ENCODE assay signal across 22 cellular contexts in genomic region chr12:79364197-79364596, GRCh38.
DNase-seq lines count a peak whose midpoint lies in the region; ATAC-seq, FAIRE-seq and TF ChIP-seq lines count a peak whose summit lies in the region.
"Had no signal": no experiment of that assay in that cellular context is flagged by ENCODE, and none has a peak within 500 bp of the region (broad histone marks: within the 10 kb centered on the region; RNA-seq: fewer than 3 reads in every experiment).

No MANE protein-coding gene starts in this region.

- TF ChIP-seq RAD21 in GM12878 (IDR thresholded peaks at IDR 0.05; ENCODE audit: insufficient read depth, low read depth, low read length) = no peak

- POLR2A ChIA-PET in GM12878 (lab: Charles Lee) = no interaction called here

- H2AK5ac ChIP-seq in mesendoderm (ENCODE audit: low read length) = no peak overlapping the region

- 0 out of 2 replicates have a peak overlapping the region, but pooled peaks have one; percentile 54 for H3K27ac Mint-ChIP-seq in GM23338

- H3K36me3 ChIP-seq in GM23338 (ENCODE audit: insufficient read depth) = no peaks in the 10 kb centered on the region
- H3K36me3 ChIP-seq in GM12878 (ENCODE audit: control insufficient read depth in 2 of 2, insufficient read depth in 2 of 2, low read length in 1 of 2) = no peaks in the 10 kb centered on the region
- H3K36me3 ChIP-seq in mesendoderm (ENCODE audit: control insufficient read depth, insufficient read depth, low read length) = no peaks in the 10 kb centered on the region

- RAD21 ChIA-PET in GM12878 (lab: Charles Lee; ENCODE audit: unreplicated experiment) = no interaction called here

- CTCF ChIA-PET in GM12878 (lab: Yijun Ruan, JAX) = interaction anchor here (0.7 kb wide), 1 partner anchor 1148 kb away, joined by 3 read pairs; no protein-coding TSS in a partner anchor

- BruUV-seq in GM12878 (replicated peaks; lab: Mats Ljungman, UMichigan) = no TSS peak

- no peak overlapping the region for H3K23ac ChIP-seq in mesendoderm (ENCODE audit: low read length)

- H3K9me3 ChIP-seq in GM12878 (replicated peaks; ENCODE audit: control insufficient read depth, insufficient read depth, low read length) = no peaks in the 10 kb centered on the region

- H3K27me3 ChIP-seq in GM23338 (ENCODE audit: insufficient read depth) = no peaks in the 10 kb centered on the region
- H3K27me3 ChIP-seq in GM12878 (replicated peaks in 1 of 2; ENCODE audit: control insufficient read depth in 2 of 2, insufficient read depth in 2 of 2, low read length in 1 of 2) = no peaks in the 10 kb centered on the region
- no peaks in the 10 kb centered on the region for H3K27me3 ChIP-seq in mesendoderm (ENCODE audit: insufficient read depth, low read length, poor library complexity)

- in situ Hi-C loops in GM12878 (cut with MboI) = no loop called here

- ATAC-seq in GM23338 (no peak), GM12878 (peak; percentile 41), HG02759 (IDR thresholded peaks at IDR 0.05; ENCODE audit: unreplicated experiment) (no peak)
- ATAC-seq: HepG2 had no signal

- H3K79me2 ChIP-seq in GM23338 (replicated peaks; ENCODE audit: insufficient read depth) = no peaks in the 10 kb centered on the region
- H3K79me2 ChIP-seq in GM12878 (ENCODE audit: control insufficient read depth, insufficient read depth, low read length) = no peaks in the 10 kb centered on the region
- H3K79me2 ChIP-seq in mesendoderm (ENCODE audit: control insufficient read depth, insufficient read depth, low read length) = no peaks in the 10 kb centered on the region

- H4K20me1 ChIP-seq in GM23338 (replicated peaks; ENCODE audit: insufficient read depth) (0 out of 2 replicates have a peak, but pooled peaks cover 3% of the 10 kb centered on the region), GM12878 (ENCODE audit: control insufficient read depth, insufficient read depth) (no peaks in the 10 kb centered on the region)

- H3K79me1 ChIP-seq in mesendoderm (ENCODE audit: low read length) = no peaks in the 10 kb centered on the region

- WGBS in GM12878 (ENCODE audit: insufficient coverage, insufficient replicate concordance, low lambda C conversion rate, missing lambda C conversion rate) = 75% methylated on average over 4 of the region's 4 CpGs
- WGBS in mesendoderm (ENCODE audit: extremely low coverage, insufficient coverage, low lambda C conversion rate) = no CpG with 5 or more reads among the region's 4 CpGs

- H3K56ac ChIP-seq in mesendoderm (ENCODE audit: low read length) = no peak overlapping the region

- H3K4me1 ChIP-seq in GM23338 (ENCODE audit: insufficient read depth) = peaks cover 12% of the 10 kb centered on the region; the same call in 1 of the 2 replicates
- no peaks in the 10 kb centered on the region for H3K4me1 ChIP-seq in GM12878 (ENCODE audit: control insufficient read depth, insufficient read depth, low read length)
- H3K4me1 ChIP-seq in mesendoderm (ENCODE audit: control insufficient read depth, low read depth, low read length) = no peaks in the 10 kb centered on the region

- no peaks in the 10 kb centered on the region for H3K9me2 ChIP-seq in GM23338 (ENCODE audit: insufficient read depth)

- H3K4me1 Mint-ChIP-seq in GM23338 = peaks cover 25% of the 10 kb centered on the region

- H3K4me3 Mint-ChIP-seq in GM23338 = no peak overlapping the region

- no peak overlapping the region for H3K18ac ChIP-seq in mesendoderm (ENCODE audit: low read length)

- no peak for DNase-seq in GM23338 (ENCODE audit: low spot score)
- peak; percentile 80 for DNase-seq in OCI-M1 (lab: John Stamatoyannopoulos, UW)
- no peak for DNase-seq in GM12878 (ENCODE audit: low read depth, low spot score)
- DNase-seq in mesendoderm = peak; percentile 8
- DNase-seq in activated CD4-positive, alpha-beta T cell treated with anti-CD3 and anti-CD28 coated beads, Interleukin-2, amount 50 U/mL, for 48 hours = no peak
- DNase-seq in AG08396 (ENCODE audit: low spot score) = no peak
- DNase-seq: ACHN, GOT3, KBM-7, MV-4-11, NCI-H1105, NCI-H1436 treated with DMSO at 0.1 percent for 48 hours, NCI-H187 treated with DMSO at 0.1 percent for 48 hours, NCI-H2107, NCI-H69, SIG-M5 had no signal

- H3F3A ChIP-seq in GM23338 (replicated peaks; ENCODE audit: low read depth) = no peaks in the 10 kb centered on the region

- H3K9me3 Mint-ChIP-seq in GM23338 = no peaks in the 10 kb centered on the region

- no peak for TF ChIP-seq POLR2A in GM12878 (IDR thresholded peaks at IDR 0.05; ENCODE audit: low read depth, low read length)

- H2BK15ac ChIP-seq in mesendoderm (replicated peaks; ENCODE audit: low read depth) = no peak overlapping the region

- no peak overlapping the region for H3K4ac ChIP-seq in mesendoderm (ENCODE audit: low read depth, low read length)

- no peak overlapping the region for H3K9ac ChIP-seq in GM12878 (ENCODE audit: control insufficient read depth, insufficient read depth, low read length)
- H3K9ac ChIP-seq in mesendoderm (ENCODE audit: low read length) = no peak overlapping the region

- no peak overlapping the region for H2BK120ac ChIP-seq in mesendoderm (ENCODE audit: low read depth, low read length)

- H3K27me3 Mint-ChIP-seq in GM23338 (ENCODE audit: insufficient read depth, low read depth, poor library complexity) = no peaks in the 10 kb centered on the region

- no peak overlapping the region for H4K5ac ChIP-seq in mesendoderm (ENCODE audit: low read length)

- H3K27ac ChIP-seq in GM23338 (ENCODE audit: low read depth) = no peak overlapping the region
- H3K27ac ChIP-seq in GM12878 (ENCODE audit: control insufficient read depth, insufficient read depth) = no peak overlapping the region
- H3K27ac ChIP-seq in mesendoderm (ENCODE audit: low read depth, low read length) = no peak overlapping the region
- H3K27ac ChIP-seq: SK-N-MC had no signal

- H3K36me3 Mint-ChIP-seq in GM23338 (ENCODE audit: low read depth) = 0 out of 3 replicates have a peak, but pooled peaks cover 6% of the 10 kb centered on the region

- no peak overlapping the region for H4K8ac ChIP-seq in mesendoderm (ENCODE audit: low read depth, low read length)

- SMC1A ChIA-PET in GM12878 (lab: Charles Lee; ENCODE audit: uncharacterized antibody, unreplicated experiment) = interaction anchor here (0.7 kb wide), 1 partner anchor 22 kb away, joined by 4 read pairs; no protein-coding TSS in a partner anchor

- no peak overlapping the region for H3K4me2 ChIP-seq in GM23338
- no peak overlapping the region for H3K4me2 ChIP-seq in GM12878 (ENCODE audit: control insufficient read depth, insufficient read depth)
- no peak overlapping the region for H3K4me2 ChIP-seq in mesendoderm (ENCODE audit: low read length)

- TF ChIP-seq CTCF in GM23338 (conservative IDR thresholded peaks at IDR 0.05; ENCODE audit: low read depth in 2 of 2) (no peak), GM12878 (IDR thresholded peaks at IDR 0.05 in 2 of 3, conservative IDR thresholded peaks at IDR 0.05 in 1 of 3; ENCODE audit: control insufficient read depth in 2 of 3, extremely low read depth in 1 of 3, insufficient read depth in 1 of 3, low read depth in 3 of 3, low read length in 3 of 3) (no peak)

- intact Hi-C loops in GM12878 (cut with micrococcal nuclease; ENCODE audit: unreplicated experiment) = no loop called here

- no peak for TF ChIP-seq EP300 in GM12878 (IDR thresholded peaks at IDR 0.05; ENCODE audit: borderline replicate concordance in 1 of 2, control insufficient read depth in 1 of 2, low read depth in 2 of 2, low read length in 2 of 2)

- H3K4me3 ChIP-seq in GM23338 (no peak overlapping the region), GM12878 (no peak overlapping the region), mesendoderm (ENCODE audit: low read length) (no peak overlapping the region)
- H3K4me3 ChIP-seq: SK-N-MC had no signal

- H2BK5ac ChIP-seq in mesendoderm (ENCODE audit: low read length) = no peak overlapping the region

- no peak overlapping the region for H2AFZ ChIP-seq in GM23338
- H2AFZ ChIP-seq in GM12878 (ENCODE audit: control insufficient read depth, low read depth, low read length) = no peak overlapping the region

- no peak for FAIRE-seq in GM12878 (lab: Jason Lieb, UNC)
- FAIRE-seq: D721Med, GM18507, HepG2, RCC 7860 had no signal

TF ChIP-seq in GM12878, 131 proteins besides CTCF, POLR2A, EP300 and RAD21 (continues in another document):
- TF ChIP-seq SMC3 (IDR thresholded peaks at IDR 0.05; ENCODE audit: borderline replicate concordance, low read length) (no peak), ZBTB4 (CRISPR knock-in tag; IDR thresholded peaks at IDR 0.05) (no peak)

Comparison
In these comparisons a context has a peak if more than half of its experiments do, and no peak if none do; other contexts are left out.
1. DNase-seq: peak in OCI-M1 (single experiment) and mesendoderm (single experiment); none in GM23338 (single experiment), GM12878 (single experiment), activated CD4-positive, alpha-beta T cell treated with anti-CD3 and anti-CD28 coated beads, Interleukin-2, amount 50 U/mL, for 48 hours (0 of 2) and AG08396 (single experiment).